30 cellular contexts compared by ENCODE assay signal in genomic region chr12:121741743-121742142, GRCh38. TPM values are rescaled to one million over a fixed set of nuclear protein-coding genes. Genes with fewer than 3 reads are reported as not detected.
DNase-seq lines count a peak whose midpoint lies in the region; ATAC-seq, FAIRE-seq and TF ChIP-seq lines count a peak whose summit lies in the region.
"Had no signal": no experiment of that assay in that cellular context is flagged by ENCODE, and none has a peak within 500 bp of the region (broad histone marks: within the 10 kb centered on the region; RNA-seq: fewer than 3 reads in every experiment).

No MANE protein-coding gene starts in this region.

- DNase-seq in NOMO-1 (lab: John Stamatoyannopoulos, UW; ENCODE audit: unreplicated experiment in 2 of 2) (peak; percentile 15 to 36), NOMO-1 treated with dmso at 0.1 percent for 144 hours (lab: John Stamatoyannopoulos, UW; ENCODE audit: unreplicated experiment) (no peak), OCI-M1 (lab: John Stamatoyannopoulos, UW) (peak; percentile 12), H1 (ENCODE audit: low read depth in 1 of 2, low spot score in 2 of 2) (no peak), NCI-H2081 (lab: John Stamatoyannopoulos, UW) (no peak), amygdala (lab: John Stamatoyannopoulos, UW) (no peak)
- DNase-seq in activated CD4-positive, alpha-beta T cell treated with anti-CD3 and anti-CD28 coated beads for 36 hours, result no peak
- DNase-seq: activated CD4-positive, CD25-positive, alpha-beta regulatory T cell; activated CD8-positive, alpha-beta T cell treated with anti-CD3 and anti-CD28 coated beads for 36 hours; activated gamma-delta T cell; activated T-cell treated with anti-CD3 and anti-CD28 coated beads for 4 hours; brain microvascular endothelial cell; DMS79 treated with DMSO at 0.1 percent for 48 hours; effector CD8-positive, alpha-beta T cell; foreskin melanocyte; lower lobe of right lung; mucosa of descending colon; NCI-H187; small intestine; stimulated activated CD4-positive, alpha-beta T cell treated with anti-CD3 and anti-CD28 coated beads, Interleukin-2, amount 100 ng/mL, for 24 hours; testis had no signal

- peaks cover 0 to 7% of the 10 kb centered on the region in 2 experiments for H4K20me1 ChIP-seq in H1 (replicated peaks in 1 of 2; ENCODE audit: control insufficient read depth in 1 of 2, insufficient read depth in 2 of 2, low read length in 2 of 2)

- no peak overlapping the region for H2BK5ac ChIP-seq in H1 (ENCODE audit: low read depth, low read length)

- H3K27ac ChIP-seq in H1 (ENCODE audit: low read depth, low read length), result no peak overlapping the region
- H3K27ac ChIP-seq: 22Rv1, brain microvascular endothelial cell, lower lobe of right lung, prostate gland, testis had no signal

- H3K18ac ChIP-seq in H1 (ENCODE audit: extremely low read depth, low read length), result no peak overlapping the region

- H3K56ac ChIP-seq in H1 (replicated peaks; ENCODE audit: insufficient read length, low read depth, low read length), result no peak overlapping the region

- TF ChIP-seq CTCF in H1 (IDR thresholded peaks at IDR 0.05; ENCODE audit: control extremely low read depth in 1 of 3, insufficient read depth in 1 of 3, low read depth in 1 of 3, low read length in 3 of 3), result no peak

- CTCF ChIA-PET in H1 (lab: Charles Lee; ENCODE audit: partially characterized antibody), result interaction anchor here (0.6 to 1.7 kb wide), 5 partner anchors 22 to 407 kb away, joined by 3 read pairs; partner anchors contain the start of gene TMEM120B
- CTCF ChIA-PET in activated CD4-positive, alpha-beta T cell treated with anti-CD3 and anti-CD28 coated beads for 36 hours (lab: Charles Lee), result interaction anchor here (0.9 kb wide), 1 partner anchor 29 kb away, joined by 3 read pairs; the partner anchor contains the start of gene TMEM120B

- H2BK15ac ChIP-seq in H1 (ENCODE audit: low read length), result no peak overlapping the region

- H2AK5ac ChIP-seq in H1 (ENCODE audit: low read depth, low read length), result no peak overlapping the region

- H3K9ac ChIP-seq in H1 (replicated peaks in 1 of 4; ENCODE audit: extremely low read depth in 1 of 4, low read depth in 3 of 4, low read length in 3 of 4), result no peak overlapping the region

- no peak overlapping the region for H2BK20ac ChIP-seq in H1 (ENCODE audit: low read length)

- no peaks in the 10 kb centered on the region for H3K27me3 ChIP-seq in H1 (replicated peaks in 1 of 4; ENCODE audit: control insufficient read depth in 3 of 4, extremely low read depth in 1 of 4, insufficient read depth in 3 of 4, low read length in 3 of 4)
- H3K27me3 ChIP-seq: brain microvascular endothelial cell, testis had no signal

- H2BK120ac ChIP-seq in H1 (replicated peaks; ENCODE audit: low read depth, low read length), result no peak overlapping the region

- H3K4me2 ChIP-seq in H1 (ENCODE audit: insufficient read depth in 1 of 2, low read depth in 2 of 2, low read length in 2 of 2), result no peak overlapping the region

- TF ChIP-seq POLR2A in H1 (IDR thresholded peaks at IDR 0.05; ENCODE audit: control extremely low read depth in 1 of 2, low read depth in 2 of 2, low read length in 2 of 2), result no peak

- H3K27ac Mint-ChIP-seq in activated CD4-positive, alpha-beta T cell treated with anti-CD3 and anti-CD28 coated beads for 36 hours, result no peak overlapping the region
- H3K27ac Mint-ChIP-seq: activated CD8-positive, alpha-beta T cell treated with anti-CD3 and anti-CD28 coated beads for 36 hours; stimulated activated memory B cell treated with anti-CD40 and anti-IgM and Interleukin-4, amounts not matched to agents 10 μg/mL and 1 μg/mL and 100 μg/mL, for 72 hours had no signal

- H3K23me2 ChIP-seq in H1 (ENCODE audit: low read depth, low read length), result no peaks in the 10 kb centered on the region

- no peaks in the 10 kb centered on the region for H3K9me3 Mint-ChIP-seq in activated CD4-positive, alpha-beta T cell treated with anti-CD3 and anti-CD28 coated beads for 36 hours (ENCODE audit: low read depth)
- H3K9me3 Mint-ChIP-seq: activated CD8-positive, alpha-beta T cell treated with anti-CD3 and anti-CD28 coated beads for 36 hours; neural crest cell; stimulated activated memory B cell treated with anti-CD40 and anti-IgM and Interleukin-4, amounts not matched to agents 10 μg/mL and 1 μg/mL and 100 μg/mL, for 72 hours had no signal

- FAIRE-seq in H1 (lab: Jason Lieb, UNC), result no peak
- FAIRE-seq: GM12891, islet of Langerhans, RCC 7860, small intestine had no signal

- intact Hi-C loops in activated CD4-positive, alpha-beta T cell treated with anti-CD3 and anti-CD28 coated beads for 36 hours (cut with DNase I, micrococcal nuclease), result no loop called here

- H3K4me1 ChIP-seq in H1 (replicated peaks in 1 of 4; ENCODE audit: control insufficient read depth in 3 of 4, insufficient read depth in 4 of 4, low read length in 3 of 4), result no peaks in the 10 kb centered on the region
- H3K4me1 ChIP-seq: lower lobe of right lung, prostate gland, testis had no signal

- H2AFZ ChIP-seq in H1 (ENCODE audit: low read length), result no peak overlapping the region

- H3K4me3 Mint-ChIP-seq in activated CD4-positive, alpha-beta T cell treated with anti-CD3 and anti-CD28 coated beads for 36 hours, result no peak overlapping the region
- H3K4me3 Mint-ChIP-seq: activated CD8-positive, alpha-beta T cell treated with anti-CD3 and anti-CD28 coated beads for 36 hours; neural crest cell; stimulated activated memory B cell treated with anti-CD40 and anti-IgM and Interleukin-4, amounts not matched to agents 10 μg/mL and 1 μg/mL and 100 μg/mL, for 72 hours had no signal

- no peaks in the 10 kb centered on the region; a peak in 1 of 4 replicates for H3K79me2 ChIP-seq in H1 (ENCODE audit: control insufficient read depth in 1 of 2, insufficient read depth in 2 of 2, low read length in 2 of 2)

- TF ChIP-seq EP300 in H1 (IDR thresholded peaks at IDR 0.05; ENCODE audit: borderline replicate concordance in 1 of 2, low read depth in 2 of 2, low read length in 2 of 2), result no peak

- H3K9me3 ChIP-seq in H1 (ENCODE audit: insufficient read depth in 2 of 2, low read depth in 1 of 2, low read length in 1 of 2), result no peaks in the 10 kb centered on the region
- H3K9me3 ChIP-seq: lower lobe of right lung, mucosa of descending colon, prostate gland, testis had no signal

- peaks cover 2% of the 10 kb centered on the region for H3K79me1 ChIP-seq in H1 (ENCODE audit: low read depth, low read length)

- H4K91ac ChIP-seq in H1 (replicated peaks; ENCODE audit: insufficient read length, low read length), result no peak overlapping the region

- H3K36me3 ChIP-seq in H1 (ENCODE audit: control insufficient read depth in 2 of 4, insufficient read depth in 4 of 4, low read length in 3 of 4), result peaks cover 0 to 2% (median 1%) of the 10 kb centered on the region in 4 experiments; a peak in 3 of 8 replicates
- H3K36me3 ChIP-seq: brain microvascular endothelial cell, lower lobe of right lung, prostate gland had no signal

- H3K23ac ChIP-seq in H1 (ENCODE audit: insufficient read length), result no peak overlapping the region

- peaks cover 2% of the 10 kb centered on the region for H3K4me1 Mint-ChIP-seq in activated CD4-positive, alpha-beta T cell treated with anti-CD3 and anti-CD28 coated beads for 36 hours
- H3K4me1 Mint-ChIP-seq: stimulated activated memory B cell treated with anti-CD40 and anti-IgM and Interleukin-4, amounts not matched to agents 10 μg/mL and 1 μg/mL and 100 μg/mL, for 72 hours had no signal

- H3K36me3 Mint-ChIP-seq in activated CD4-positive, alpha-beta T cell treated with anti-CD3 and anti-CD28 coated beads for 36 hours (ENCODE audit: low read depth), result peaks cover 3% of the 10 kb centered on the region

- no peaks in the 10 kb centered on the region for H3K27me3 Mint-ChIP-seq in activated CD4-positive, alpha-beta T cell treated with anti-CD3 and anti-CD28 coated beads for 36 hours
- H3K27me3 Mint-ChIP-seq: activated CD8-positive, alpha-beta T cell treated with anti-CD3 and anti-CD28 coated beads for 36 hours; stimulated activated memory B cell treated with anti-CD40 and anti-IgM and Interleukin-4, amounts not matched to agents 10 μg/mL and 1 μg/mL and 100 μg/mL, for 72 hours had no signal

- WGBS in H1 (ENCODE audit: extremely low coverage in 1 of 2, insufficient coverage in 1 of 2, insufficient read length in 1 of 2, insufficient replicate concordance in 2 of 2, low coverage in 1 of 2, low lambda C conversion rate in 2 of 2, missing lambda C conversion rate in 1 of 2), 2 experiments, result 88% methylated on average over 5 of the region's 6 CpGs; no CpG with 5 or more reads in 1 of the 2 experiments

- H4K8ac ChIP-seq in H1 (ENCODE audit: extremely low read depth, insufficient read depth, low read length), result no peak overlapping the region

- H4K5ac ChIP-seq in H1 (ENCODE audit: insufficient read length, low read depth, low read length), result no peak overlapping the region

- POLR2A ChIA-PET in H1 (lab: Charles Lee; ENCODE audit: partially characterized antibody), result interaction anchor here (0.6 kb wide), 1 partner anchor 177 kb away, joined by 3 read pairs; no protein-coding TSS in a partner anchor
- POLR2A ChIA-PET in activated CD4-positive, alpha-beta T cell treated with anti-CD3 and anti-CD28 coated beads for 36 hours (lab: Charles Lee), result no interaction called here

- no peak for ATAC-seq in activated CD4-positive, alpha-beta T cell treated with anti-CD3 and anti-CD28 coated beads for 36 hours
- no peak for ATAC-seq in HG03469 (IDR thresholded peaks at IDR 0.05; ENCODE audit: unreplicated experiment)
- ATAC-seq: activated CD8-positive, alpha-beta T cell treated with anti-CD3 and anti-CD28 coated beads for 36 hours; esophagus mucosa; lower lobe of right lung; mucosa of descending colon; stimulated activated memory B cell treated with anti-CD40 and anti-IgM and Interleukin-4, amounts not matched to agents 10 μg/mL and 1 μg/mL and 100 μg/mL, for 72 hours had no signal

- no peak overlapping the region for H3K14ac ChIP-seq in H1 (ENCODE audit: insufficient read length)

- no peak overlapping the region for H2BK12ac ChIP-seq in H1 (ENCODE audit: low read depth, low read length)

- no peak overlapping the region for H3K4ac ChIP-seq in H1 (replicated peaks; ENCODE audit: insufficient read length, low read depth, low read length)

- no peak overlapping the region for H3K4me3 ChIP-seq in H1 (ENCODE audit: extremely low read depth in 1 of 4, insufficient read depth in 2 of 4, low read depth in 3 of 4, low read length in 4 of 4)
- H3K4me3 ChIP-seq: lower lobe of right lung, mucosa of descending colon, prostate gland, testis had no signal

- TF ChIP-seq RAD21 in H1 (IDR thresholded peaks at IDR 0.05 in 1 of 2, conservative IDR thresholded peaks at IDR 0.05 in 1 of 2; ENCODE audit: low read depth in 2 of 2, low read length in 2 of 2), result no peak

RNA-seq across cellular contexts. Expression of gene TMEM120B, which starts 29.2 kb away (rescaled TPM):
- 26.0 and 29.1 TPM in 2 replicates for total RNA-seq in H1 (2021; fragmentation: NEBNext Ultra II Directional; extraction: Animal tissue kit (Norgen Biotek cat#: 25700))
- polyA plus RNA-seq in H1 (2011; rRNA removed), result 22.0 and 31.2 TPM in 2 replicates
- polyA plus RNA-seq in H1 (2011; cell fraction: cytosol; rRNA removed), result 21.3 TPM
- 90.2 TPM for polyA plus RNA-seq in H1 (2011; cell fraction: nucleus; rRNA removed)
- 15.8 to 21.0 TPM (median 18.0 TPM) in 4 replicates for polyA plus RNA-seq in H1 (2012, experiment 1 of 2)
- polyA plus RNA-seq in H1 (2012, experiment 2 of 2), result 11.9 TPM
- polyA plus RNA-seq in H1 (2013, experiment 1 of 2), result 31.3 TPM
- 29.9 TPM for polyA plus RNA-seq in H1 (2013, experiment 2 of 2)
- 35.4 and 36.4 TPM in 2 replicates for polyA minus RNA-seq in H1 (2011; rRNA and poly(A)+ RNA removed)
- 16.7 TPM for polyA minus RNA-seq in H1 (2011; cell fraction: cytosol; rRNA and poly(A)+ RNA removed)
- 25.9 TPM for polyA minus RNA-seq in H1 (2011; cell fraction: nucleus; rRNA and poly(A)+ RNA removed)
- 10 to 100 TPM in 1 of 2 experiments, 1 to 10 TPM in 1; 8.8 to 11.7 TPM for total RNA-seq in activated CD4-positive, alpha-beta T cell treated with anti-CD3 and anti-CD28 coated beads for 36 hours

RNA-seq across cellular contexts. Expression of gene RHOF, which starts 51.7 kb away (rescaled TPM):
- 31.0 and 31.9 TPM in 2 replicates for total RNA-seq in H1 (2021; fragmentation: NEBNext Ultra II Directional; extraction: Animal tissue kit (Norgen Biotek cat#: 25700))
- 23.8 and 33.2 TPM in 2 replicates for polyA plus RNA-seq in H1 (2011; rRNA removed)
- 24.2 TPM for polyA plus RNA-seq in H1 (2011; cell fraction: cytosol; rRNA removed)
- polyA plus RNA-seq in H1 (2011; cell fraction: nucleus; rRNA removed), result 46.5 TPM
- polyA plus RNA-seq in H1 (2012, experiment 1 of 2), result 13.3 to 22.8 TPM (median 17.1 TPM) in 4 replicates
- 10.2 TPM for polyA plus RNA-seq in H1 (2012, experiment 2 of 2)
- polyA plus RNA-seq in H1 (2013, experiment 1 of 2), result 16.3 TPM
- 14.9 TPM for polyA plus RNA-seq in H1 (2013, experiment 2 of 2)
- 15.0 and 16.7 TPM in 2 replicates for polyA minus RNA-seq in H1 (2011; rRNA and poly(A)+ RNA removed)
- 27.1 TPM for polyA minus RNA-seq in H1 (2011; cell fraction: cytosol; rRNA and poly(A)+ RNA removed)
- polyA minus RNA-seq in H1 (2011; cell fraction: nucleus; rRNA and poly(A)+ RNA removed), result 45.4 TPM
- total RNA-seq in activated CD4-positive, alpha-beta T cell treated with anti-CD3 and anti-CD28 coated beads for 36 hours, result 100 to 1,000 TPM in 1 of 2 experiments, 10 to 100 TPM in 1; 100.0 to 105 TPM

Comparison
In these comparisons a context has a peak if more than half of its experiments do, and no peak if none do; other contexts are left out.
1. DNase-seq: peak in NOMO-1 (2 of 2) and OCI-M1 (single experiment); none in NOMO-1 treated with dmso at 0.1 percent for 144 hours (single experiment), H1 (0 of 2), activated CD4-positive, alpha-beta T cell treated with anti-CD3 and anti-CD28 coated beads for 36 hours (single experiment), NCI-H2081 (0 of 2) and amygdala (0 of 56).